In the genomic region with DNA sequence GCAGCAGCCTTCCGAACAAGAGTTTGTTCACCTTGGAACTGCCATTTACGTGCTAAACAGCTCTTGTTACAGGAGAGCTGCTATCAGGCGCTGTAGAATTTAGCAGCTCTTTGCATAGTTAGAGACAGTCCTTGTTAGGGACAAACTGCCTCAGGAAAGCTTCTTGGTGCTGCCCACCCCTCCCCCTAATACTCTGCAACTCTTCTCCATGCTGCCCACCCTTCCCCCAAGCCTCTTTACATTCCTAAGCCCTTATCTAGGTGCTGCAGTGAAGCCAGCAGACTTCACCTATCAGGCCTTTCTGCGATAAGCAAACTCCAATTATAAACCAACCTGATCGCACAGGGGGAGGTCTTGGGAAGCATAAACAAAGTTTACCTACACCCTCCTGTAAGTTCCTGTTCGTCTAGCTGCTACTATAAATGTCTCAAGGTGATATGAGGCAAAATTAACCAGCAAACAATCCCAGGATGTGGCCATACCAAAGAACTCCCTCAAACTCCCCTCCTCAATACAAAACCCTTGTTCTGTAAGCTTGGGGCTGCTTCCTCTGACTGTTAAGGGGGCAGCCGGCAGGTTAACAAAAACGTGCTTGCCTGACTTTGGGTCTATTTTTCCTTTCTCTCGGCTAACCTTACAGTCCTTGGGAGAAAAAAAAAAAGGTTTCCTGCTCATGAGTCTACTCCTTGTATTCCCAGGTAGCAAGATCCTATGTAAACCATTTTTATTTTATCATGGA, we compare ENCODE assay signal across 1 cellular context.
TF ChIP-seq lines count a peak whose summit lies in the region.

No MANE protein-coding gene starts in this region.

TF ChIP-seq in GM23338, 12 proteins besides CTCF, POLR2A, EP300 and RAD21:
- no peak for TF ChIP-seq STAT1 (IDR thresholded peaks at IDR 0.05; ENCODE audit: unreplicated experiment)
- TF ChIP-seq NANOG (IDR thresholded peaks at IDR 0.05; ENCODE audit: borderline replicate concordance), result peak; percentile 17; the same call in 1 of the 2 replicates
- no peak for TF ChIP-seq EZH2phosphoT487 (IDR thresholded peaks at IDR 0.05; ENCODE audit: unreplicated experiment)
- TF ChIP-seq JUNB (IDR thresholded peaks at IDR 0.05; ENCODE audit: unreplicated experiment), result no peak
- TF ChIP-seq ZNF114 (CRISPR knock-in tag; IDR thresholded peaks at IDR 0.05), result 0 out of 2 replicates have a peak, but pooled peaks have one; percentile 75
- TF ChIP-seq POLR2AphosphoS5 (IDR thresholded peaks at IDR 0.05; ENCODE audit: low read depth), result peak; percentile 54
- TF ChIP-seq ZNF331 (CRISPR knock-in tag; IDR thresholded peaks at IDR 0.05; ENCODE audit: low read depth), result peak; percentile 29; the same call in 1 of the 2 replicates
- TF ChIP-seq, protein P1, sequence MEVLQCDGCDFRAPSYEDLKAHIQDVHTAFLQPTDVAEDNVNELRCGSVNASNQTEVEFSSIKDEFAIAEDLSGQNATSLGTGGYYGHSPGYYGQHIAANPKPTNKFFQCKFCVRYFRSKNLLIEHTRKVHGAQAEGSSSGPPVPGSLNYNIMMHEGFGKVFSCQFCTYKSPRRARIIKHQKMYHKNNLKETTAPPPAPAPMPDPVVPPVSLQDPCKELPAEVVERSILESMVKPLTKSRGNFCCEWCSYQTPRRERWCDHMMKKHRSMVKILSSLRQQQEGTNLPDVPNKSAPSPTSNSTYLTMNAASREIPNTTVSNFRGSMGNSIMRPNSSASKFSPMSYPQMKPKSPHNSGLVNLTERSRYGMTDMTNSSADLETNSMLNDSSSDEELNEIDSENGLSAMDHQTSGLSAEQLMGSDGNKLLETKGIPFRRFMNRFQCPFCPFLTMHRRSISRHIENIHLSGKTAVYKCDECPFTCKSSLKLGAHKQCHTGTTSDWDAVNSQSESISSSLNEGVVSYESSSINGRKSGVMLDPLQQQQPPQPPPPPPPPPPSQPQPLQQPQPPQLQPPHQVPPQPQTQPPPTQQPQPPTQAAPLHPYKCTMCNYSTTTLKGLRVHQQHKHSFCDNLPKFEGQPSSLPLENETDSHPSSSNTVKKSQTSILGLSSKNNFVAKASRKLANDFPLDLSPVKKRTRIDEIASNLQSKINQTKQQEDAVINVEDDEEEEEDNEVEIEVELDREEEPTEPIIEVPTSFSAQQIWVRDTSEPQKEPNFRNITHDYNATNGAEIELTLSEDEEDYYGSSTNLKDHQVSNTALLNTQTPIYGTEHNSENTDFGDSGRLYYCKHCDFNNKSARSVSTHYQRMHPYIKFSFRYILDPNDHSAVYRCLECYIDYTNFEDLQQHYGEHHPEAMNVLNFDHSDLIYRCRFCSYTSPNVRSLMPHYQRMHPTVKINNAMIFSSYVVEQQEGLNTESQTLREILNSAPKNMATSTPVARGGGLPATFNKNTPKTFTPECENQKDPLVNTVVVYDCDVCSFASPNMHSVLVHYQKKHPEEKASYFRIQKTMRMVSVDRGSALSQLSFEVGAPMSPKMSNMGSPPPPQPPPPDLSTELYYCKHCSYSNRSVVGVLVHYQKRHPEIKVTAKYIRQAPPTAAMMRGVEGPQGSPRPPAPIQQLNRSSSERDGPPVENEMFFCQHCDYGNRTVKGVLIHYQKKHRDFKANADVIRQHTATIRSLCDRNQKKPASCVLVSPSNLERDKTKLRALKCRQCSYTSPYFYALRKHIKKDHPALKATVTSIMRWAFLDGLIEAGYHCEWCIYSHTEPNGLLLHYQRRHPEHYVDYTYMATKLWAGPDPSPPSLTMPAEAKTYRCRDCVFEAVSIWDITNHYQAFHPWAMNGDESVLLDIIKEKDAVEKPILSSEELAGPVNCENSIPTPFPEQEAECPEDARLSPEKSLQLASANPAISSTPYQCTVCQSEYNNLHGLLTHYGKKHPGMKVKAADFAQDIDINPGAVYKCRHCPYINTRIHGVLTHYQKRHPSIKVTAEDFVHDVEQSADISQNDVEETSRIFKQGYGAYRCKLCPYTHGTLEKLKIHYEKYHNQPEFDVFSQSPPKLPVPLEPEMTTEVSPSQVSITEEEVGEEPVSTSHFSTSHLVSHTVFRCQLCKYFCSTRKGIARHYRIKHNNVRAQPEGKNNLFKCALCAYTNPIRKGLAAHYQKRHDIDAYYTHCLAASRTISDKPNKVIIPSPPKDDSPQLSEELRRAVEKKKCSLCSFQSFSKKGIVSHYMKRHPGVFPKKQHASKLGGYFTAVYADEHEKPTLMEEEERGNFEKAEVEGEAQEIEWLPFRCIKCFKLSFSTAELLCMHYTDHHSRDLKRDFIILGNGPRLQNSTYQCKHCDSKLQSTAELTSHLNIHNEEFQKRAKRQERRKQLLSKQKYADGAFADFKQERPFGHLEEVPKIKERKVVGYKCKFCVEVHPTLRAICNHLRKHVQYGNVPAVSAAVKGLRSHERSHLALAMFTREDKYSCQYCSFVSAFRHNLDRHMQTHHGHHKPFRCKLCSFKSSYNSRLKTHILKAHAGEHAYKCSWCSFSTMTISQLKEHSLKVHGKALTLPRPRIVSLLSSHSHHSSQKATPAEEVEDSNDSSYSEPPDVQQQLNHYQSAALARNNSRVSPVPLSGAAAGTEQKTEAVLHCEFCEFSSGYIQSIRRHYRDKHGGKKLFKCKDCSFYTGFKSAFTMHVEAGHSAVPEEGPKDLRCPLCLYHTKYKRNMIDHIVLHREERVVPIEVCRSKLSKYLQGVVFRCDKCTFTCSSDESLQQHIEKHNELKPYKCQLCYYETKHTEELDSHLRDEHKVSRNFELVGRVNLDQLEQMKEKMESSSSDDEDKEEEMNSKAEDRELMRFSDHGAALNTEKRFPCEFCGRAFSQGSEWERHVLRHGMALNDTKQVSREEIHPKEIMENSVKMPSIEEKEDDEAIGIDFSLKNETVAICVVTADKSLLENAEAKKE (CRISPR knock-in tag; IDR thresholded peaks at IDR 0.05), result peak; percentile 93
- peak; percentile 36; the same call in 1 of the 2 replicates for TF ChIP-seq CREB1 (CRISPR knock-in tag; IDR thresholded peaks at IDR 0.05; ENCODE audit: low read depth)
TF ChIP-seq in GM23338: peak in this region for 6.
